12 cellular contexts compared by ENCODE assay signal in the genomic region with DNA sequence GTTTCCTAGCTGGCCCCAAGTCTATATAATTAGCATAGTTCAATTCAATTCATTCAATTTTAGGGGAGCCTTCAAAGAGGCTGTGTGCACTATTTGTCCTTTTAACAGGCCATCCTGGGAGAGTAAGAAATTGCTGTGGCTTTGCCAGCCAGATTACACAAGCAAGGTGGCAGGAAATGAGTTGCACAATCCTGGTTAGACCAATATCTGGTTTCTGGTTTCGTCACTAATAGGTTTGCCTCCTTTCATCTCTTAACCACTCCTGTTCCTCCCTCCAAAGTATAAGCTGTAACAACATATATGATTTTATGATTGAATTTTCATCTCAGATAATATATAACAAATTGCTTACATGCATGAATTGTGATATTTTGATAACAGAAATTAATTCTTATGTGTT.
DNase-seq lines count a peak whose midpoint lies in the region; ATAC-seq, FAIRE-seq and TF ChIP-seq lines count a peak whose summit lies in the region.
"Had no signal": no experiment of that assay in that cellular context is flagged by ENCODE, and none has a peak within 500 bp of the region (broad histone marks: within the 10 kb centered on the region; RNA-seq: fewer than 3 reads in every experiment).

No MANE protein-coding gene starts in this region.

- H3K4me1 ChIP-seq in astrocyte (ENCODE audit: insufficient read depth, low read length), result no peaks in the 10 kb centered on the region
- no peaks in the 10 kb centered on the region for H3K4me1 ChIP-seq in lower lobe of right lung

- TF ChIP-seq CTCF in astrocyte (IDR thresholded peaks at IDR 0.05; ENCODE audit: insufficient read depth, low read depth, low read length) (no peak), lower lobe of right lung (IDR thresholded peaks at IDR 0.05) (no peak)

- no peak overlapping the region for H3K4me3 Mint-ChIP-seq in astrocyte (ENCODE audit: unreplicated experiment)
- H3K4me3 Mint-ChIP-seq: GM23338; stimulated activated naive B cell treated with anti-CD40 and anti-IgM and Interleukin-4, amounts not matched to agents 10 μg/mL and 1 μg/mL and 100 μg/mL, for 72 hours had no signal

- FAIRE-seq in astrocyte (lab: Jason Lieb, UNC), result no peak
- FAIRE-seq: endometrium had no signal

- H3K4me1 Mint-ChIP-seq in astrocyte (ENCODE audit: low read depth, unreplicated experiment), result peaks cover 5% of the 10 kb centered on the region

- intact Hi-C loops in lower lobe of right lung (cut with DNase I), result no loop called here

- H3K36me3 ChIP-seq in astrocyte (ENCODE audit: insufficient read depth, low read length) (no peaks in the 10 kb centered on the region), lower lobe of right lung (no peaks in the 10 kb centered on the region)

- H3K79me2 ChIP-seq in astrocyte (ENCODE audit: insufficient read depth, low read length), result no peaks in the 10 kb centered on the region

- H3K4me3 ChIP-seq in astrocyte (ENCODE audit: insufficient read depth, low read depth, low read length) (no peak overlapping the region), lower lobe of right lung (no peak overlapping the region)
- H3K4me3 ChIP-seq: GM23338 had no signal

- DNase-seq in GM03348 (ENCODE audit: low spot score), result peak; percentile 23
- peak; percentile 2 for DNase-seq in NCI-H1092 (lab: John Stamatoyannopoulos, UW)
- peak; percentile 58 for DNase-seq in astrocyte (ENCODE audit: low read depth)
- no peak for DNase-seq in lower lobe of right lung
- no peak for DNase-seq in hypothalamus (lab: John Stamatoyannopoulos, UW)
- DNase-seq: NCI-H2171 treated with DMSO at 0.1 percent for 48 hours; stimulated activated naive B cell treated with anti-CD40 and anti-IgM and Interleukin-4, amounts not matched to agents 10 μg/mL and 1 μg/mL and 100 μg/mL, for 72 hours had no signal

- no peak overlapping the region for H2AFZ ChIP-seq in astrocyte (ENCODE audit: low read depth, low read length)
- H2AFZ ChIP-seq: GM23338 had no signal

- H3K9me3 ChIP-seq in astrocyte (ENCODE audit: insufficient read depth, low read depth, low read length), result no peaks in the 10 kb centered on the region
- H3K9me3 ChIP-seq in lower lobe of right lung, result no peaks in the 10 kb centered on the region

- no peaks in the 10 kb centered on the region for H3K36me3 Mint-ChIP-seq in astrocyte (ENCODE audit: low read depth, unreplicated experiment)
- H3K36me3 Mint-ChIP-seq: stimulated activated naive B cell treated with anti-CD40 and anti-IgM and Interleukin-4, amounts not matched to agents 10 μg/mL and 1 μg/mL and 100 μg/mL, for 72 hours had no signal

- no peak overlapping the region for H3K27ac Mint-ChIP-seq in astrocyte (ENCODE audit: unreplicated experiment)
- H3K27ac Mint-ChIP-seq: GM23338; stimulated activated naive B cell treated with anti-CD40 and anti-IgM and Interleukin-4, amounts not matched to agents 10 μg/mL and 1 μg/mL and 100 μg/mL, for 72 hours had no signal

- no peak overlapping the region for H3K9ac ChIP-seq in astrocyte (ENCODE audit: low read length)

- H3K27me3 ChIP-seq in astrocyte (ENCODE audit: insufficient read depth, low read length), result no peaks in the 10 kb centered on the region
- no peaks in the 10 kb centered on the region for H3K27me3 ChIP-seq in lower lobe of right lung (ENCODE audit: low read depth)

- ATAC-seq in lower lobe of right lung, result peak; percentile 61 to 86
- ATAC-seq in GM18519 (IDR thresholded peaks at IDR 0.05; ENCODE audit: low FRiP score, unreplicated experiment), result no peak
- ATAC-seq in GM18520 (IDR thresholded peaks at IDR 0.05; ENCODE audit: unreplicated experiment), result no peak
- no peak for ATAC-seq in HG03571 (IDR thresholded peaks at IDR 0.05; ENCODE audit: unreplicated experiment)
- ATAC-seq: GM23338; stimulated activated naive B cell treated with anti-CD40 and anti-IgM and Interleukin-4, amounts not matched to agents 10 μg/mL and 1 μg/mL and 100 μg/mL, for 72 hours had no signal

- no peaks in the 10 kb centered on the region for H4K20me1 ChIP-seq in astrocyte (ENCODE audit: insufficient read depth, low read length)

- H3K9me3 Mint-ChIP-seq in astrocyte (ENCODE audit: unreplicated experiment), result no peaks in the 10 kb centered on the region
- H3K9me3 Mint-ChIP-seq: GM23338 had no signal

- no peak overlapping the region for H3K4me2 ChIP-seq in astrocyte (ENCODE audit: low read length)
- H3K4me2 ChIP-seq: GM23338 had no signal

- H3K27ac ChIP-seq in astrocyte (ENCODE audit: low read depth, low read length), result no peak overlapping the region
- no peak overlapping the region for H3K27ac ChIP-seq in lower lobe of right lung

- H3K27me3 Mint-ChIP-seq in astrocyte (ENCODE audit: low read depth, unreplicated experiment), result no peaks in the 10 kb centered on the region
- H3K27me3 Mint-ChIP-seq: stimulated activated naive B cell treated with anti-CD40 and anti-IgM and Interleukin-4, amounts not matched to agents 10 μg/mL and 1 μg/mL and 100 μg/mL, for 72 hours had no signal

Comparison
In these comparisons a context has a peak if more than half of its experiments do, and no peak if none do; other contexts are left out.
1. DNase-seq: peak in GM03348 (single experiment), NCI-H1092 (single experiment) and astrocyte (single experiment); none in lower lobe of right lung (single experiment) and hypothalamus (0 of 51).
2. ATAC-seq: peak in lower lobe of right lung (2 of 2); none in GM18519 (single experiment), GM18520 (single experiment) and HG03571 (single experiment).